In the genomic region with DNA sequence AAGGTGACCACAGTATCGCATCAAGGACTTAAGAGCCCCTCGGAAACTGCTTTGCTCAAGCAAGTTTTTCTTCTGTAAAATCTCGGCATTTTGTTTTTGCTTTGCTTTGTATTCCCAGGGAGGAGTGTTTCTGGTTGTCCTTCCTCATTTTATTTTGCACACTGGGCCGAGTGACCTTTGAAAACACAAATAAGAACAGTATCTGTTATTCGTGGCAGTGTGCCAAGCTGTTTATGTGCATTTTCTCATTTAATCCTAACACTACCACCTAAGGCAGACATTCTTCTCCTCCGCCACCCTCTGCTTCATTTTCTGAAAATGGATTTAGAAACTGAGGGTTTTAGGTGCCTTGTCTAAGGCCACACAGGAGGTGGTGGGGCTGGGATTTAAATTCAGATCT, we compare ENCODE assay signal across 1 cellular context.
TF ChIP-seq lines count a peak whose summit lies in the region.

No MANE protein-coding gene starts in this region.

TF ChIP-seq in H1, 55 proteins besides CTCF, POLR2A, EP300 and RAD21:
- TF ChIP-seq CREB1 (IDR thresholded peaks at IDR 0.05) (no peak), RBBP5 (IDR thresholded peaks at IDR 0.05; ENCODE audit: borderline replicate concordance, low read depth, low read length) (no peak), CEBPB (IDR thresholded peaks at IDR 0.05; ENCODE audit: low read depth, low read length) (no peak), BCL11A (IDR thresholded peaks at IDR 0.05; ENCODE audit: low read depth in 2 of 2, low read length in 2 of 2) (no peak), SP2 (IDR thresholded peaks at IDR 0.05; ENCODE audit: low read length) (no peak), KDM1A (IDR thresholded peaks at IDR 0.05; ENCODE audit: borderline replicate concordance, low read length) (no peak), CHD1 (IDR thresholded peaks at IDR 0.05; ENCODE audit: low read depth, low read length) (no peak), BRCA1 (IDR thresholded peaks at IDR 0.05; ENCODE audit: low read depth, low read length) (no peak), TCF12 (IDR thresholded peaks at IDR 0.05; ENCODE audit: low read depth, low read length) (no peak), BACH1 (IDR thresholded peaks at IDR 0.05; ENCODE audit: low read length) (no peak), GABPA (IDR thresholded peaks at IDR 0.05; ENCODE audit: borderline replicate concordance, insufficient read depth, low read length) (no peak), SIRT6 (IDR thresholded peaks at IDR 0.05; ENCODE audit: low read length) (no peak), TAF7 (optimal IDR thresholded peaks at IDR 0.05; ENCODE audit: borderline replicate concordance, low read depth, low read length) (no peak)
- TF ChIP-seq, protein P1, sequence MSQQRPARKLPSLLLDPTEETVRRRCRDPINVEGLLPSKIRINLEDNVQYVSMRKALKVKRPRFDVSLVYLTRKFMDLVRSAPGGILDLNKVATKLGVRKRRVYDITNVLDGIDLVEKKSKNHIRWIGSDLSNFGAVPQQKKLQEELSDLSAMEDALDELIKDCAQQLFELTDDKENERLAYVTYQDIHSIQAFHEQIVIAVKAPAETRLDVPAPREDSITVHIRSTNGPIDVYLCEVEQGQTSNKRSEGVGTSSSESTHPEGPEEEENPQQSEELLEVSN (IDR thresholded peaks at IDR 0.05) = no peak
- TF ChIP-seq, protein P2, sequence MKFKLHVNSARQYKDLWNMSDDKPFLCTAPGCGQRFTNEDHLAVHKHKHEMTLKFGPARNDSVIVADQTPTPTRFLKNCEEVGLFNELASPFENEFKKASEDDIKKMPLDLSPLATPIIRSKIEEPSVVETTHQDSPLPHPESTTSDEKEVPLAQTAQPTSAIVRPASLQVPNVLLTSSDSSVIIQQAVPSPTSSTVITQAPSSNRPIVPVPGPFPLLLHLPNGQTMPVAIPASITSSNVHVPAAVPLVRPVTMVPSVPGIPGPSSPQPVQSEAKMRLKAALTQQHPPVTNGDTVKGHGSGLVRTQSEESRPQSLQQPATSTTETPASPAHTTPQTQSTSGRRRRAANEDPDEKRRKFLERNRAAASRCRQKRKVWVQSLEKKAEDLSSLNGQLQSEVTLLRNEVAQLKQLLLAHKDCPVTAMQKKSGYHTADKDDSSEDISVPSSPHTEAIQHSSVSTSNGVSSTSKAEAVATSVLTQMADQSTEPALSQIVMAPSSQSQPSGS (IDR thresholded peaks at IDR 0.05; ENCODE audit: low read length) = no peak
- TF ChIP-seq, protein P3, sequence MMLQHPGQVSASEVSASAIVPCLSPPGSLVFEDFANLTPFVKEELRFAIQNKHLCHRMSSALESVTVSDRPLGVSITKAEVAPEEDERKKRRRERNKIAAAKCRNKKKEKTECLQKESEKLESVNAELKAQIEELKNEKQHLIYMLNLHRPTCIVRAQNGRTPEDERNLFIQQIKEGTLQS (IDR thresholded peaks at IDR 0.05; ENCODE audit: insufficient read depth, low read depth, low read length) = no peak
- TF ChIP-seq, protein P4, sequence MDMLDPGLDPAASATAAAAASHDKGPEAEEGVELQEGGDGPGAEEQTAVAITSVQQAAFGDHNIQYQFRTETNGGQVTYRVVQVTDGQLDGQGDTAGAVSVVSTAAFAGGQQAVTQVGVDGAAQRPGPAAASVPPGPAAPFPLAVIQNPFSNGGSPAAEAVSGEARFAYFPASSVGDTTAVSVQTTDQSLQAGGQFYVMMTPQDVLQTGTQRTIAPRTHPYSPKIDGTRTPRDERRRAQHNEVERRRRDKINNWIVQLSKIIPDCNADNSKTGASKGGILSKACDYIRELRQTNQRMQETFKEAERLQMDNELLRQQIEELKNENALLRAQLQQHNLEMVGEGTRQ (IDR thresholded peaks at IDR 0.05; ENCODE audit: low read length) = no peak
